Comparison of ENCODE assay signal across 7 cellular contexts in genomic region chr19:13825489-13826475, GRCh38. TPM values are rescaled to one million over a fixed set of nuclear protein-coding genes. Genes with fewer than 3 reads are reported as not detected.
DNase-seq lines count a peak whose midpoint lies in the region; ATAC-seq and TF ChIP-seq lines count a peak whose summit lies in the region.

No MANE protein-coding gene starts in this region.

- no peak for TF ChIP-seq CTCF in Calu3 (IDR thresholded peaks at IDR 0.05; ENCODE audit: unreplicated experiment)
- TF ChIP-seq CTCF in WERI-Rb-1 (IDR thresholded peaks at IDR 0.05; ENCODE audit: low read depth, low read length), result peak; percentile 47
- no peak for TF ChIP-seq CTCF in mucosa of descending colon (IDR thresholded peaks at IDR 0.05)

- H3K36me3 Mint-ChIP-seq in Calu3 (ENCODE audit: insufficient read depth, unreplicated experiment), result peaks cover 66% of the 10 kb centered on the region

- H3K9me3 Mint-ChIP-seq in Calu3 (ENCODE audit: low read depth, unreplicated experiment), result no peaks in the 10 kb centered on the region

- H3K27ac ChIP-seq in WERI-Rb-1, result no peak overlapping the region

- H3K4me3 ChIP-seq in WERI-Rb-1 (ENCODE audit: low read depth, low read length), result no peak overlapping the region
- no peak overlapping the region for H3K4me3 ChIP-seq in mucosa of descending colon

- H3K27me3 Mint-ChIP-seq in Calu3 (ENCODE audit: unreplicated experiment), result no peaks in the 10 kb centered on the region

- intact Hi-C loops in Calu3 (cut with micrococcal nuclease; ENCODE audit: unreplicated experiment), result no loop called here
- intact Hi-C loops in mucosa of descending colon (cut with DNase I, micrococcal nuclease), result no loop called here

- ATAC-seq in mucosa of descending colon, result peak; percentile 61

- H3K27ac Mint-ChIP-seq in Calu3 (ENCODE audit: unreplicated experiment), result peak overlapping the region; percentile 83

- peaks cover 9% of the 10 kb centered on the region for H3K4me1 Mint-ChIP-seq in Calu3 (ENCODE audit: low read depth, unreplicated experiment)

- CTCF ChIA-PET in Calu3 (lab: Charles Lee), result interaction anchor here (0.7 kb wide), 1 partner anchor 36 kb away, joined by 3 read pairs; no protein-coding TSS in a partner anchor

- H3K4me3 Mint-ChIP-seq in Calu3 (ENCODE audit: low read depth, unreplicated experiment), result no peak overlapping the region

- no peaks in the 10 kb centered on the region for H3K4me1 ChIP-seq in mucosa of descending colon (ENCODE audit: low read depth)

- BruUV-seq in Calu3 (replicated peaks; lab: Mats Ljungman, UMichigan), result no TSS peak

- no peaks in the 10 kb centered on the region for H3K9me3 ChIP-seq in WERI-Rb-1 (ENCODE audit: severe bottlenecking)
- no peaks in the 10 kb centered on the region for H3K9me3 ChIP-seq in mucosa of descending colon

- H3K27me3 ChIP-seq in WERI-Rb-1 (ENCODE audit: insufficient read depth, low read depth, severe bottlenecking), result no peaks in the 10 kb centered on the region

- peaks cover 29% of the 10 kb centered on the region for H3K36me3 ChIP-seq in WERI-Rb-1
- no peaks in the 10 kb centered on the region for H3K36me3 ChIP-seq in mucosa of descending colon (ENCODE audit: low read depth)

- DNase-seq in Calu3 (no peak), H4 (ENCODE audit: low spot score) (peak; percentile 17), WERI-Rb-1 (peak; percentile 55), mucosa of descending colon (peak; percentile 54 to 67 (median 63)), NCI-H446 treated with DMSO at 0.1 percent for 48 hours (lab: John Stamatoyannopoulos, UW) (no peak), GF-D8 (lab: John Stamatoyannopoulos, UW) (no peak), germinal center (ENCODE audit: low spot score) (no peak)

RNA-seq across cellular contexts. Expression of gene ZSWIM4, which starts 30.5 kb away (rescaled TPM):
- total RNA-seq in Calu3 (2022) (10.7 and 11.5 TPM in 2 replicates), mucosa of descending colon (1 to 10 TPM; 4.1 to 4.6 (median 4.1) TPM)
- 1.3 and 5.7 TPM in 2 replicates for total RNA-seq in H4 (2014; rRNA removed; shearing (Covaris generic))

RNA-seq across cellular contexts. Expression of gene NANOS3, which starts 51.2 kb away (rescaled TPM):
- 1.2 TPM in 1 of 2 replicates, not detected in the other for total RNA-seq in Calu3 (2022)
- not detected in 2 replicates for total RNA-seq in H4 (2014; rRNA removed; shearing (Covaris generic))
- 1 to 10 TPM in 1 of 3 donors, not detected in 2; 1.5 TPM for total RNA-seq in mucosa of descending colon

RNA-seq across cellular contexts. Expression of gene C19orf53, which starts 51.5 kb away (rescaled TPM):
- 59.4 and 66.4 TPM in 2 replicates for total RNA-seq in Calu3 (2022)
- 306 and 385 TPM in 2 replicates for total RNA-seq in H4 (2014; rRNA removed; shearing (Covaris generic))
- total RNA-seq in mucosa of descending colon, result 10 to 100 TPM; 47.8 to 49.5 (median 49.3) TPM

Comparison
In these comparisons a context has a peak if more than half of its experiments do, and no peak if none do; other contexts are left out.
1. DNase-seq: peak in H4 (single experiment), WERI-Rb-1 (single experiment) and mucosa of descending colon (3 of 3); none in Calu3 (single experiment), NCI-H446 treated with DMSO at 0.1 percent for 48 hours (single experiment), GF-D8 (single experiment) and germinal center (single experiment).